1 cellular context compared by ENCODE assay signal in genomic region chrX:7061429-7061828, GRCh38.
A peak's percentile ranks its signal among the peaks of the same experiment; 100 is the strongest.
TF ChIP-seq lines count a peak whose summit lies in the region.

No MANE protein-coding gene starts in this region.

TF ChIP-seq in liver, 16 proteins besides CTCF, POLR2A, EP300 and RAD21 (continued from another document):
- TF ChIP-seq REST (IDR thresholded peaks at IDR 0.05): no peak
- TF ChIP-seq FOXA2 (IDR thresholded peaks at IDR 0.05): peak; percentile 15
- TF ChIP-seq NR2F2 (IDR thresholded peaks at IDR 0.05): no peak
